12 cellular contexts compared by ENCODE assay signal in the genomic region with DNA sequence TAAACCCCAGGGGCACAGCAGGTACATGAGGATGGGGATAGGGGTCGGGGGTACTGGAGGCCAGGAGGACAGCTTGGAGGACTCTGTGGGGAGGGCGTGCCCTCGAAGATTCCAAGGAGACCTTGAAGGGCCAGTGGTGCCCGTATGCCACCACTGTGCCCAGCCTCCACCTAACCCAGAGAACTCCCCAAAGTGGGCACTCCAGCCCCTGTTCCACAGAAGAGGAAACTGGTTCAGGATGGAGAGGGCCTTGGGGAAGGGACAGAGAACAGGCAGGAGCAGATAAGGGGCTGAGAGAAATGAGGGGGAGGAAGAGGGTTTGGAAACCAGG. TPM values are rescaled to one million over a fixed set of nuclear protein-coding genes. Genes with fewer than 3 reads are reported as not detected.
DNase-seq lines count a peak whose midpoint lies in the region; ATAC-seq, FAIRE-seq and TF ChIP-seq lines count a peak whose summit lies in the region.
"Had no signal": no experiment of that assay in that cellular context is flagged by ENCODE, and none has a peak within 500 bp of the region (broad histone marks: within the 10 kb centered on the region; RNA-seq: fewer than 3 reads in every experiment).

No MANE protein-coding gene starts in this region.

- no peak for TF ChIP-seq POLR2A in A549 (IDR thresholded peaks at IDR 0.05; ENCODE audit: low read length)

- no peak overlapping the region for H3K4me3 Mint-ChIP-seq in Calu3 (ENCODE audit: low read depth, unreplicated experiment)
- H3K4me3 Mint-ChIP-seq: CD8-positive, alpha-beta T cell had no signal

- POLR2A ChIA-PET in A549 (lab: Yijun Ruan, JAX) = interaction anchor here (4.8 kb wide), 1 partner anchor 38 kb away, joined by 41 read pairs; no protein-coding TSS in a partner anchor

- TF ChIP-seq RAD21 in A549 (conservative IDR thresholded peaks at IDR 0.05 in 1 of 2, IDR thresholded peaks at IDR 0.05 in 1 of 2) = no peak

- H3K4me3 ChIP-seq in A549 = no peak overlapping the region
- H3K4me3 ChIP-seq in RWPE2 (ENCODE audit: severe bottlenecking) = no peak overlapping the region
- H3K4me3 ChIP-seq: MG63 had no signal

- H3K36me3 ChIP-seq in RWPE2 (ENCODE audit: low read depth) = peaks cover 22% of the 10 kb centered on the region
- H3K36me3 ChIP-seq: BE2C had no signal

- peaks cover 29% of the 10 kb centered on the region for H3K4me1 ChIP-seq in A549
- H3K4me1 ChIP-seq in RWPE2 (ENCODE audit: insufficient read depth, poor library complexity, severe bottlenecking) = peaks cover 19% of the 10 kb centered on the region
- H3K4me1 ChIP-seq: BE2C had no signal

- intact Hi-C loops in Calu3 (cut with micrococcal nuclease; ENCODE audit: unreplicated experiment) = loop anchor here (2.0 kb wide), 4 partner anchors 27 to 399 kb away; no protein-coding TSS in a partner anchor

- peak overlapping the region; percentile 93; the same call in 1 of the 3 replicates for H3K4me2 ChIP-seq in A549

- TF ChIP-seq EP300 in A549 (IDR thresholded peaks at IDR 0.05) = no peak

- BruUV-seq in Calu3 (replicated peaks; lab: Mats Ljungman, UMichigan) = no TSS peak

- FAIRE-seq in A549 (lab: Jason Lieb, UNC) = no peak

- 60% methylated on average over 4 of the region's 4 CpGs for WGBS in A549 (ENCODE audit: missing lambda C conversion rate)

- H3K27me3 ChIP-seq in RWPE2 (ENCODE audit: insufficient read depth, poor library complexity, severe bottlenecking) = no peaks in the 10 kb centered on the region
- H3K27me3 ChIP-seq: MG63 had no signal

- H3K27ac Mint-ChIP-seq in Calu3 (ENCODE audit: unreplicated experiment) = peak overlapping the region; percentile 74
- H3K27ac Mint-ChIP-seq: CD8-positive, alpha-beta T cell had no signal

- ATAC-seq in A549 (no peak), RWPE2 (ENCODE audit: low read depth) (no peak)
- ATAC-seq: CD8-positive, alpha-beta T cell had no signal

- peaks cover 58% of the 10 kb centered on the region for H3K36me3 Mint-ChIP-seq in Calu3 (ENCODE audit: insufficient read depth, unreplicated experiment)
- H3K36me3 Mint-ChIP-seq: CD8-positive, alpha-beta T cell had no signal

- H3K9me3 ChIP-seq in A549 (no peaks in the 10 kb centered on the region), RWPE2 (ENCODE audit: severe bottlenecking) (no peaks in the 10 kb centered on the region)
- H3K9me3 ChIP-seq: BE2C, MG63 had no signal

- no peaks in the 10 kb centered on the region for H3K27me3 Mint-ChIP-seq in Calu3 (ENCODE audit: unreplicated experiment)

- CTCF ChIA-PET in A549 (lab: Yijun Ruan, JAX) = interaction anchor here (0.5 to 9.5 kb wide), 15 partner anchors 11 to 398 kb away, joined by 3 to 75 read pairs (median 6); a partner anchor contains a TSS
- CTCF ChIA-PET in Calu3 (lab: Charles Lee) = interaction anchor here (0.8 to 2.9 kb wide), 2 partner anchors 28 to 39 kb away, joined by 4 to 24 read pairs; a partner anchor contains a TSS

- no peak for DNase-seq in A549 (ENCODE audit: low read depth in 1 of 2, low spot score in 1 of 2)
- no peak for DNase-seq in Calu3
- no peak for DNase-seq in RWPE2 (ENCODE audit: low spot score)
- no peak for DNase-seq in epithelial cell of prostate (ENCODE audit: low read depth, low spot score)
- DNase-seq in retina = no peak
- DNase-seq in cortex of kidney (lab: John Stamatoyannopoulos, UW) = no peak
- no peak for DNase-seq in islet precursor cell
- DNase-seq: GDM1, NCI-H2081 treated with DMSO at 0.1 percent for 48 hours had no signal

- H3K27ac ChIP-seq in A549 (peak overlapping the region in 1 of 2 experiments; percentile 94; a peak in 3 of 6 replicates), RWPE2 (ENCODE audit: poor library complexity, severe bottlenecking) (peak overlapping the region; percentile 93), epithelial cell of prostate (peak overlapping the region; percentile 98)

- no peak for TF ChIP-seq CTCF in A549 (IDR thresholded peaks at IDR 0.05)
- TF ChIP-seq CTCF in Calu3 (IDR thresholded peaks at IDR 0.05; ENCODE audit: unreplicated experiment) = no peak
- TF ChIP-seq CTCF in RWPE2 (IDR thresholded peaks at IDR 0.05; ENCODE audit: poor library complexity, severe bottlenecking) = no peak

- H3K4me1 Mint-ChIP-seq in Calu3 (ENCODE audit: low read depth, unreplicated experiment) = peaks cover 21% of the 10 kb centered on the region

- H3K9me3 Mint-ChIP-seq in Calu3 (ENCODE audit: low read depth, unreplicated experiment) = no peaks in the 10 kb centered on the region
- H3K9me3 Mint-ChIP-seq: CD8-positive, alpha-beta T cell had no signal

TF ChIP-seq in A549, 52 proteins besides CTCF, POLR2A, EP300 and RAD21:
- TF ChIP-seq HOXA7 (CRISPR knock-in tag; IDR thresholded peaks at IDR 0.05) (no peak), TP53 (CRISPR knock-in tag; IDR thresholded peaks at IDR 0.05) (no peak), NPAS2 (CRISPR knock-in tag; IDR thresholded peaks at IDR 0.05; ENCODE audit: borderline replicate concordance) (no peak), PHF8 (IDR thresholded peaks at IDR 0.05; ENCODE audit: borderline replicate concordance, low read depth) (no peak), CHD4 (IDR thresholded peaks at IDR 0.05; ENCODE audit: borderline replicate concordance) (no peak), POLR2AphosphoS2 (conservative IDR thresholded peaks at IDR 0.05; ENCODE audit: low read length) (no peak), MYC (IDR thresholded peaks at IDR 0.05; ENCODE audit: borderline replicate concordance, low read length) (no peak), JUN (IDR thresholded peaks at IDR 0.05) (no peak)
- TF ChIP-seq, protein P1, sequence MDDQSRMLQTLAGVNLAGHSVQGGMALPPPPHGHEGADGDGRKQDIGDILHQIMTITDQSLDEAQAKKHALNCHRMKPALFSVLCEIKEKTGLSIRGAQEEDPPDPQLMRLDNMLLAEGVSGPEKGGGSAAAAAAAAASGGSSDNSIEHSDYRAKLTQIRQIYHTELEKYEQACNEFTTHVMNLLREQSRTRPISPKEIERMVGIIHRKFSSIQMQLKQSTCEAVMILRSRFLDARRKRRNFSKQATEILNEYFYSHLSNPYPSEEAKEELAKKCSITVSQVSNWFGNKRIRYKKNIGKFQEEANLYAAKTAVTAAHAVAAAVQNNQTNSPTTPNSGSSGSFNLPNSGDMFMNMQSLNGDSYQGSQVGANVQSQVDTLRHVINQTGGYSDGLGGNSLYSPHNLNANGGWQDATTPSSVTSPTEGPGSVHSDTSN (IDR thresholded peaks at IDR 0.05) = no peak
- TF ChIP-seq, protein P2, sequence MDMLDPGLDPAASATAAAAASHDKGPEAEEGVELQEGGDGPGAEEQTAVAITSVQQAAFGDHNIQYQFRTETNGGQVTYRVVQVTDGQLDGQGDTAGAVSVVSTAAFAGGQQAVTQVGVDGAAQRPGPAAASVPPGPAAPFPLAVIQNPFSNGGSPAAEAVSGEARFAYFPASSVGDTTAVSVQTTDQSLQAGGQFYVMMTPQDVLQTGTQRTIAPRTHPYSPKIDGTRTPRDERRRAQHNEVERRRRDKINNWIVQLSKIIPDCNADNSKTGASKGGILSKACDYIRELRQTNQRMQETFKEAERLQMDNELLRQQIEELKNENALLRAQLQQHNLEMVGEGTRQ (IDR thresholded peaks at IDR 0.05) = no peak
- TF ChIP-seq, protein P3, sequence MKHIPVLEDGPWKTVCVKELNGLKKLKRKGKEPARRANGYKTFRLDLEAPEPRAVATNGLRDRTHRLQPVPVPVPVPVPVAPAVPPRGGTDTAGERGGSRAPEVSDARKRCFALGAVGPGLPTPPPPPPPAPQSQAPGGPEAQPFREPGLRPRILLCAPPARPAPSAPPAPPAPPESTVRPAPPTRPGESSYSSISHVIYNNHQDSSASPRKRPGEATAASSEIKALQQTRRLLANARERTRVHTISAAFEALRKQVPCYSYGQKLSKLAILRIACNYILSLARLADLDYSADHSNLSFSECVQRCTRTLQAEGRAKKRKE (CRISPR knock-in tag; IDR thresholded peaks at IDR 0.05; ENCODE audit: low read depth) = no peak

RNA-seq across cellular contexts. Expression of a gene that starts 2.2 kb away (rescaled TPM):
- polyA plus RNA-seq in A549 (2011; rRNA removed) (6.3 and 7.0 TPM in 2 replicates), A549 (2017; fragmentation: RNase III; extraction: RNeasy Plus Mini Kit Qiagen cat#74134 plus additional on column Dnase treatment) (43.6 to 49.6 TPM (median 47.6 TPM) in 3 replicates)
- 80.1 and 91.2 TPM in 2 replicates for polyA plus RNA-seq in A549 (2012; cell fraction: cytosol; rRNA removed)
- 68.3 and 133 TPM in 2 replicates for polyA plus RNA-seq in A549 (2012; cell fraction: nucleus; rRNA removed)
- polyA minus RNA-seq in A549 (2011; rRNA and poly(A)+ RNA removed) = 3.6 and 5.5 TPM in 2 replicates
- 111 and 142 TPM in 2 replicates for total RNA-seq in Calu3 (2022)

RNA-seq across cellular contexts. Expression of a gene that starts 45.8 kb away (rescaled TPM):
- polyA plus RNA-seq in A549 (2011; rRNA removed) (0.40 and 0.41 TPM in 2 replicates), A549 (2017; fragmentation: RNase III; extraction: RNeasy Plus Mini Kit Qiagen cat#74134 plus additional on column Dnase treatment) (0.16 to 0.36 TPM (median 0.30 TPM) in 3 replicates)
- 0.11 and 0.25 TPM in 2 replicates for polyA plus RNA-seq in A549 (2012; cell fraction: cytosol; rRNA removed)
- polyA plus RNA-seq in A549 (2012; cell fraction: nucleus; rRNA removed) = 0.34 and 0.62 TPM in 2 replicates
- polyA minus RNA-seq in A549 (2011; rRNA and poly(A)+ RNA removed) = 0.29 TPM in 1 of 2 replicates, not detected in the other
- total RNA-seq in Calu3 (2022) = 2.2 and 2.4 TPM in 2 replicates
